In the genomic region with DNA sequence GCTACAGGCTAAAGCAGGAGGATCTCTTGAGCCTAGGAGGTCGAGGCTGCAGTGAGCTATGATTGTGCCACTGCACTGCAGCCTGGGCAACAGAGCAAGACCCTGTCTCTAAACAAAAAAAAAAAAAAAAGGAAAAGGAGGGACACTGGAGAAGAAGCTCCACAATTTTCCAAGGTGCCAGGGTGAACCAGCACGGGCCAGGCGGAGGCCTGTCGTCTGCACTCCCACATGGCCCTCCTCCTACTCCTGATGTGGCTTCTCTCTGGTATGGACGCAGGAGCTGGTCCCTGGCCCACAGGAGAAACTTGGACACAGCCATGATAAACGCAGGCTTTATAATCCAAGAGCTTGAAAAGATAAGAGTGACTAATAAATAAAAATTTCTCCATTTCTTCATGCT, we compare ENCODE assay signal across 18 cellular contexts.
DNase-seq lines count a peak whose midpoint lies in the region; ATAC-seq, FAIRE-seq and TF ChIP-seq lines count a peak whose summit lies in the region.
"Had no signal": no experiment of that assay in that cellular context is flagged by ENCODE, and none has a peak within 500 bp of the region (broad histone marks: within the 10 kb centered on the region; RNA-seq: fewer than 3 reads in every experiment).

No MANE protein-coding gene starts in this region.

- H3K27ac Mint-ChIP-seq in astrocyte (ENCODE audit: unreplicated experiment) = no peak overlapping the region
- H3K27ac Mint-ChIP-seq: CD4-positive, alpha-beta memory T cell; GM23338; H9 had no signal

- POLR2A ChIA-PET in OCI-LY7 (lab: Charles Lee) = interaction anchor here (0.7 kb wide), 1 partner anchor 12 kb away, joined by 3 read pairs; no protein-coding TSS in a partner anchor

- H3K27ac ChIP-seq in astrocyte (ENCODE audit: low read depth, low read length) = no peak overlapping the region
- peak overlapping the region; percentile 65 for H3K27ac ChIP-seq in rectal smooth muscle tissue (ENCODE audit: low read depth, low read length)
- H3K27ac ChIP-seq in OCI-LY7 (ENCODE audit: low read depth, low read length, poor library complexity, severe bottlenecking) = no peak overlapping the region

- H3K9me3 ChIP-seq in astrocyte (ENCODE audit: insufficient read depth, low read depth, low read length) = no peaks in the 10 kb centered on the region
- no peaks in the 10 kb centered on the region for H3K9me3 ChIP-seq in OCI-LY7 (ENCODE audit: low read length)

- intact Hi-C loops in OCI-LY7 (cut with micrococcal nuclease; ENCODE audit: unreplicated experiment) = loop anchor here (2.0 kb wide), 1 partner anchor 337 kb away; no protein-coding TSS in a partner anchor

- H3K9ac ChIP-seq in astrocyte (ENCODE audit: low read length) = no peak overlapping the region
- H3K9ac ChIP-seq in rectal smooth muscle tissue (ENCODE audit: low read length) = no peak overlapping the region

- H2AFZ ChIP-seq in astrocyte (ENCODE audit: low read depth, low read length) (no peak overlapping the region), OCI-LY7 (ENCODE audit: low read length) (no peak overlapping the region)
- H2AFZ ChIP-seq: GM23338 had no signal

- H3K36me3 ChIP-seq in astrocyte (ENCODE audit: insufficient read depth, low read length) (no peaks in the 10 kb centered on the region), rectal smooth muscle tissue (ENCODE audit: control insufficient read depth, insufficient read depth, low read length) (no peaks in the 10 kb centered on the region), OCI-LY7 (ENCODE audit: insufficient read depth, low read length) (no peaks in the 10 kb centered on the region)

- no peak for TF ChIP-seq CTCF in astrocyte (IDR thresholded peaks at IDR 0.05; ENCODE audit: insufficient read depth, low read depth, low read length)
- no peak for TF ChIP-seq CTCF in OCI-LY7 (conservative IDR thresholded peaks at IDR 0.05; ENCODE audit: low read length)

- ATAC-seq in HG03521 (IDR thresholded peaks at IDR 0.05; ENCODE audit: unreplicated experiment) (no peak), HG03045 (IDR thresholded peaks at IDR 0.05; ENCODE audit: unreplicated experiment) (no peak)
- ATAC-seq: GM23338, HCT116 had no signal

- H3K27me3 Mint-ChIP-seq in astrocyte (ENCODE audit: low read depth, unreplicated experiment) = peaks cover 14% of the 10 kb centered on the region

- DNase-seq in astrocyte (ENCODE audit: low read depth) (peak; percentile 16), mesenteric fat pad (ENCODE audit: low spot score) (peak; percentile 45), OCI-LY7 (ENCODE audit: low spot score) (no peak)
- DNase-seq: C1 segment of cervical spinal cord; Calu3; CD4-positive, alpha-beta memory T cell; COR-L47; DMS53; DMS79 treated with DMSO at 0.1 percent for 48 hours; GF-D8; H9 had no signal

- no peak overlapping the region for H3K4me3 ChIP-seq in astrocyte (ENCODE audit: insufficient read depth, low read depth, low read length)
- no peak overlapping the region for H3K4me3 ChIP-seq in rectal smooth muscle tissue (ENCODE audit: low read length)
- H3K4me3 ChIP-seq in OCI-LY7 (ENCODE audit: low read depth, low read length, poor library complexity, severe bottlenecking) = no peak overlapping the region
- H3K4me3 ChIP-seq: GM23338 had no signal

- CTCF ChIA-PET in OCI-LY7 (lab: Charles Lee; ENCODE audit: unreplicated experiment) = no interaction called here

- H3K27me3 ChIP-seq in astrocyte (ENCODE audit: insufficient read depth, low read length) (no peaks in the 10 kb centered on the region), rectal smooth muscle tissue (ENCODE audit: control insufficient read depth, insufficient read depth, low read length) (no peaks in the 10 kb centered on the region)

- H4K20me1 ChIP-seq in astrocyte (ENCODE audit: insufficient read depth, low read length) (peaks cover 4% of the 10 kb centered on the region), OCI-LY7 (ENCODE audit: insufficient read depth, low read length) (no peaks in the 10 kb centered on the region)

- H3K4me1 Mint-ChIP-seq in astrocyte (ENCODE audit: low read depth, unreplicated experiment) = peaks cover 9% of the 10 kb centered on the region
- H3K4me1 Mint-ChIP-seq: CD4-positive, alpha-beta memory T cell had no signal

- BruUV-seq in OCI-LY7 (replicated peaks; lab: Mats Ljungman, UMichigan) = no TSS peak

- H3K36me3 Mint-ChIP-seq in astrocyte (ENCODE audit: low read depth, unreplicated experiment) = peaks cover 2% of the 10 kb centered on the region
- H3K36me3 Mint-ChIP-seq: CD4-positive, alpha-beta memory T cell had no signal

- no peaks in the 10 kb centered on the region for H3K9me2 ChIP-seq in OCI-LY7 (ENCODE audit: insufficient read depth, low read length)

- FAIRE-seq in astrocyte (lab: Jason Lieb, UNC) = no peak
- FAIRE-seq: GM12891, GM18507 had no signal

- no peaks in the 10 kb centered on the region for H3K9me3 Mint-ChIP-seq in astrocyte (ENCODE audit: unreplicated experiment)
- H3K9me3 Mint-ChIP-seq: CD4-positive, alpha-beta memory T cell; GM23338; H9 had no signal

- H3K4me1 ChIP-seq in astrocyte (ENCODE audit: insufficient read depth, low read length) (no peaks in the 10 kb centered on the region), rectal smooth muscle tissue (ENCODE audit: control insufficient read depth, insufficient read depth, low read length) (peaks cover 41% of the 10 kb centered on the region), OCI-LY7 (ENCODE audit: insufficient read depth, low read length, poor library complexity, severe bottlenecking) (no peaks in the 10 kb centered on the region)

- no peak overlapping the region for H3K4me3 Mint-ChIP-seq in astrocyte (ENCODE audit: unreplicated experiment)
- H3K4me3 Mint-ChIP-seq: CD4-positive, alpha-beta memory T cell; GM23338; H9 had no signal

- no peak overlapping the region for H3K4me2 ChIP-seq in astrocyte (ENCODE audit: low read length)
- H3K4me2 ChIP-seq in OCI-LY7 (ENCODE audit: low read length) = no peak overlapping the region
- H3K4me2 ChIP-seq: GM23338 had no signal

- H3K79me2 ChIP-seq in astrocyte (ENCODE audit: insufficient read depth, low read length) (no peaks in the 10 kb centered on the region), OCI-LY7 (ENCODE audit: insufficient read depth, low read depth, low read length) (no peaks in the 10 kb centered on the region)
